Comparison of ENCODE assay signal across 16 cellular contexts in the genomic region with DNA sequence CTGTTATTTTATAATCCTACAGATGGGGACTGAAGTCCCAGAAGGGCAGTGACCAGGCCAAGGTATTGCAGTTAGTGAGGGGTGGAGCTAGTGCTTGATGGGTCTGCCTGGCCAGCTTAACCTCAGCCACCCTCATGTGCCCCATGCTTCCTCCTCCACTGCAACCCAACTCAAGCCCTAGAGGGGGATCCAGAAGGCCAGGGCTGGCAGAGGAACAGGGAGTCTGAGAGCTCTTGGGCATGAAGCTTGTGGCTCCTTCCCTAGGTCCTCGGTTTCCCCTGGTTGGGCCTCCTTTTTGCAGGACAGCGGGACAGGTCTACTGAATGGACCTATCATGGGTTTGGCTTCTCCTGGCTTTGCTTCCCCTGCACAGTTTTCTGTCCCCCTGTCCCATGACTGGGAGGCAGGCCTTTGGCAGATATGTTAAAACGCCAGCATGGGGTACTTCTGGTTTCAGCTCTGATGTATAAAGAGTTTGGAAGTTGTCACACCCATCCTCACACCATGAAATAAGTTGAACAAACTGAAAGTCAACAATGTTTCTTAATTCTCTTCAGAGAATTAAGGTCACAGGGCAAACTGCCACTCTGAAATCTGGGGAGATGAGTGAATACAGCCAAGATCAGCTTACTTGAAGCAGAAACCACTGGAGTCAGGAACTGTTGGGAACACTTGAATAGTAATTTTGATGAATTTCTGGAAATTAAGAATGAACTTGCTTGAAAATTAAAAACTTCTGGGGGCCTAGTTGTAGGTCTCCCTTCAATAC.
DNase-seq lines count a peak whose midpoint lies in the region; ATAC-seq and TF ChIP-seq lines count a peak whose summit lies in the region.
"Had no signal": no experiment of that assay in that cellular context is flagged by ENCODE, and none has a peak within 500 bp of the region (broad histone marks: within the 10 kb centered on the region; RNA-seq: fewer than 3 reads in every experiment).

No MANE protein-coding gene starts in this region.

- H3K79me2 ChIP-seq in osteoblast (ENCODE audit: insufficient read depth, low read length) = no peaks in the 10 kb centered on the region

- H3K36me3 ChIP-seq in ascending aorta (no peaks in the 10 kb centered on the region), osteoblast (ENCODE audit: insufficient read depth, low read length) (no peaks in the 10 kb centered on the region), suprapubic skin (no peaks in the 10 kb centered on the region)

- H3K4me3 ChIP-seq in ascending aorta (no peak overlapping the region), osteoblast (ENCODE audit: insufficient read depth, low read length) (no peak overlapping the region), suprapubic skin (no peak overlapping the region)
- H3K4me3 ChIP-seq: GM23338 had no signal

- no peak for TF ChIP-seq CTCF in ascending aorta (IDR thresholded peaks at IDR 0.05)
- no peak for TF ChIP-seq CTCF in osteoblast (IDR thresholded peaks at IDR 0.05; ENCODE audit: extremely low read depth, low read depth, low read length)
- no peak for TF ChIP-seq CTCF in suprapubic skin (IDR thresholded peaks at IDR 0.05)

- no peaks in the 10 kb centered on the region for H3K27me3 ChIP-seq in ascending aorta
- H3K27me3 ChIP-seq in osteoblast (ENCODE audit: insufficient read depth, low read length) = no peaks in the 10 kb centered on the region
- H3K27me3 ChIP-seq in suprapubic skin = no peaks in the 10 kb centered on the region

- H4K20me1 ChIP-seq in osteoblast (ENCODE audit: insufficient read depth, low read length) = no peaks in the 10 kb centered on the region

- WGBS in suprapubic skin = 82% methylated on average over 3 of the region's 3 CpGs

- no peak overlapping the region for H2AFZ ChIP-seq in osteoblast (ENCODE audit: low read length)
- H2AFZ ChIP-seq: GM23338 had no signal

- no peak for ATAC-seq in left lobe of liver
- ATAC-seq: CD8-positive, alpha-beta T cell; GM23338; Right ventricle myocardium inferior had no signal

- H3K27ac ChIP-seq in ascending aorta (peak overlapping the region; percentile 31 to 94), osteoblast (ENCODE audit: low read depth, low read length) (peak overlapping the region; percentile 17), suprapubic skin (peak overlapping the region; percentile 90)
- H3K27ac ChIP-seq: HL-60 had no signal

- no peaks in the 10 kb centered on the region for H3K9me3 ChIP-seq in ascending aorta
- H3K9me3 ChIP-seq in osteoblast (ENCODE audit: low read depth, low read length) = no peaks in the 10 kb centered on the region
- H3K9me3 ChIP-seq in suprapubic skin = no peaks in the 10 kb centered on the region

- H3K4me1 ChIP-seq in ascending aorta = peaks cover 15 to 29% of the 10 kb centered on the region in 2 donors
- peaks cover 50% of the 10 kb centered on the region for H3K4me1 ChIP-seq in osteoblast (ENCODE audit: insufficient read depth, low read length)
- peaks cover 46% of the 10 kb centered on the region for H3K4me1 ChIP-seq in suprapubic skin

- TF ChIP-seq POLR2A in suprapubic skin (IDR thresholded peaks at IDR 0.05) = no peak

- no peak for TF ChIP-seq EP300 in suprapubic skin (IDR thresholded peaks at IDR 0.05)

- intact Hi-C loops in ascending aorta (cut with DNase I) = no loop called here

- DNase-seq in ascending aorta (ENCODE audit: low spot score in 2 of 2) (peak in 1 of 2 donors; percentile 55), left lobe of liver (ENCODE audit: low spot score) (peak; percentile 31), osteoblast (ENCODE audit: insufficient read length, low spot score, missing footprints) (no peak), suprapubic skin (ENCODE audit: low spot score in 2 of 2) (peak in 1 of 2 donors; percentile 54), NCI-H2029 treated with DMSO at 0.1 percent for 48 hours (lab: John Stamatoyannopoulos, UW) (no peak), DMS153 (lab: John Stamatoyannopoulos, UW) (no peak)
- DNase-seq in activated effector memory CD4-positive, alpha-beta T cell treated with Interleukin-2 at 50 U/mL for 16 hours = no peak
- DNase-seq in stimulated activated CD4-positive, alpha-beta T cell treated with anti-CD3 and anti-CD28 coated beads, Interleukin-1b, Interleukin-23, amount 100 ng/mL, for 48 hours = no peak
- DNase-seq: CD8-positive, alpha-beta T cell; HFFc6; KG1; NCI-H1048; NCI-H446 had no signal

- no peak overlapping the region for H3K4me2 ChIP-seq in osteoblast (ENCODE audit: insufficient read depth, low read length)
- H3K4me2 ChIP-seq: GM23338 had no signal

Comparison
In these comparisons a context has a peak if more than half of its experiments do, and no peak if none do; other contexts are left out.
1. H3K27ac ChIP-seq: peak in every context shown above with its lines; median percentile 90 in suprapubic skin; 62 in ascending aorta; 17 in osteoblast.